In genomic region chrX:119672252-119672825, GRCh38 we compare ENCODE assay signal across 10 cellular contexts. TPM values are rescaled to one million over a fixed set of nuclear protein-coding genes. Genes with fewer than 3 reads are reported as not detected.
A peak's percentile ranks its signal among the peaks of the same experiment; 100 is the strongest.
DNase-seq lines count a peak whose midpoint lies in the region; ATAC-seq, FAIRE-seq and TF ChIP-seq lines count a peak whose summit lies in the region.
"Had no signal": no experiment of that assay in that cellular context is flagged by ENCODE, and none has a peak within 500 bp of the region (broad histone marks: within the 10 kb centered on the region; RNA-seq: fewer than 3 reads in every experiment).

No MANE protein-coding gene starts in this region.

- H3K4me2 ChIP-seq in HepG2 (ENCODE audit: low read depth, low read length) = no peak overlapping the region

- no peak overlapping the region for H3K9ac ChIP-seq in HepG2 (ENCODE audit: insufficient read depth, low read depth, low read length)

- H3K4me3 Mint-ChIP-seq in Calu3 (ENCODE audit: low read depth, unreplicated experiment) = no peak overlapping the region

- BruUV-seq in Calu3 (replicated peaks; lab: Mats Ljungman, UMichigan) (no TSS peak), HepG2 (replicated peaks; lab: Mats Ljungman, UMichigan) (no TSS peak)

- H3K27ac ChIP-seq in HepG2 (ENCODE audit: extremely low read length, insufficient read depth, low read length) = no peak overlapping the region
- H3K27ac ChIP-seq in effector memory CD4-positive, alpha-beta T cell (ENCODE audit: insufficient read depth, low read length, poor library complexity, severe bottlenecking) = no peak overlapping the region

- H3K79me2 ChIP-seq in HepG2 (ENCODE audit: insufficient read depth, low read length) = no peaks in the 10 kb centered on the region

- H3K4me3 ChIP-seq in HepG2 (replicated peaks in 1 of 3; ENCODE audit: insufficient read depth in 1 of 3, low read depth in 2 of 3, low read length in 3 of 3) = no peak overlapping the region
- H3K4me3 ChIP-seq in effector memory CD4-positive, alpha-beta T cell (ENCODE audit: insufficient read depth, low read depth, low read length, poor library complexity, severe bottlenecking) = no peak overlapping the region

- H2AFZ ChIP-seq in HepG2 (ENCODE audit: low read length) = no peak overlapping the region

- no peak for TF ChIP-seq POLR2A in HepG2 (IDR thresholded peaks at IDR 0.05; ENCODE audit: insufficient read depth in 1 of 2, low read depth in 2 of 2, low read length in 2 of 2)

- H3K9me3 ChIP-seq in HepG2 (ENCODE audit: low read length) = no peaks in the 10 kb centered on the region
- H3K9me3 ChIP-seq in effector memory CD4-positive, alpha-beta T cell (ENCODE audit: control insufficient read depth, low read length) = no peaks in the 10 kb centered on the region

- TF ChIP-seq EP300 in HepG2 (IDR thresholded peaks at IDR 0.05; ENCODE audit: low read depth in 2 of 2, low read length in 2 of 2) (no peak), HepG2 (CRISPR knock-in tag; IDR thresholded peaks at IDR 0.05; ENCODE audit: borderline replicate concordance) (no peak)

- FAIRE-seq in HepG2 (lab: Jason Lieb, UNC) = peak; percentile 67

- POLR2A ChIA-PET in HepG2 (lab: Yijun Ruan, JAX) = no interaction called here

- peak; percentile 42 for ATAC-seq in SK-N-SH treated with all-trans-retinoic acid at 6 μM for 48 hours
- no peak for ATAC-seq in HepG2
- no peak for ATAC-seq in HG03460 (IDR thresholded peaks at IDR 0.05; ENCODE audit: unreplicated experiment)

- intact Hi-C loops in Calu3 (cut with micrococcal nuclease; ENCODE audit: unreplicated experiment) (no loop called here), HepG2 (cut with micrococcal nuclease; ENCODE audit: unreplicated experiment) (no loop called here)

- TF ChIP-seq CTCF in Calu3 (IDR thresholded peaks at IDR 0.05; ENCODE audit: unreplicated experiment) (no peak), HepG2 (CRISPR knock-in tag; IDR thresholded peaks at IDR 0.05) (no peak)

- H3K4me1 Mint-ChIP-seq in Calu3 (ENCODE audit: low read depth, unreplicated experiment) = peaks cover 10% of the 10 kb centered on the region

- H3K27ac Mint-ChIP-seq in Calu3 (ENCODE audit: unreplicated experiment) = no peak overlapping the region

- no peaks in the 10 kb centered on the region for H3K9me3 Mint-ChIP-seq in Calu3 (ENCODE audit: low read depth, unreplicated experiment)

- H3K27me3 ChIP-seq in HepG2 (ENCODE audit: control insufficient read depth in 1 of 2, insufficient read depth in 2 of 2, low read length in 2 of 2) = no peaks in the 10 kb centered on the region
- H3K27me3 ChIP-seq in effector memory CD4-positive, alpha-beta T cell (replicated peaks; ENCODE audit: control insufficient read depth, insufficient read depth, low read length, poor library complexity, severe bottlenecking) = no peaks in the 10 kb centered on the region

- 73% methylated on average over 2 of the region's 2 CpGs for WGBS in HepG2 (ENCODE audit: low lambda C conversion rate)

- H3K36me3 Mint-ChIP-seq in Calu3 (ENCODE audit: insufficient read depth, unreplicated experiment) = no peaks in the 10 kb centered on the region

- 0 out of 5 replicates have a peak, but pooled peaks cover 0 to 7% of the 10 kb centered on the region in 2 experiments for H3K36me3 ChIP-seq in HepG2 (replicated peaks in 1 of 2; ENCODE audit: control insufficient read depth in 1 of 2, insufficient read depth in 2 of 2, low read length in 2 of 2)
- peaks cover 28% of the 10 kb centered on the region for H3K36me3 ChIP-seq in effector memory CD4-positive, alpha-beta T cell (ENCODE audit: control insufficient read depth, insufficient read depth, low read length)

- in situ Hi-C loops in HepG2 (cut with HindIII; ENCODE audit: extremely low pct_ligation_motif_present, low pct_unique_long_range_greater_than_20kb) = no loop called here

- CTCF ChIA-PET in Calu3 (lab: Charles Lee) = interaction anchor here (0.6 to 1.1 kb wide), 3 partner anchors 13 to 82 kb away, joined by 3 to 4 read pairs (median 3); no protein-coding TSS in a partner anchor
- CTCF ChIA-PET in HepG2 (lab: Yijun Ruan, JAX; ENCODE audit: low intra/inter-chr PET ratio, low total read pairs) = no interaction called here

- DNase-seq in Calu3 = peak; percentile 19
- DNase-seq in NCI-H1694 (lab: John Stamatoyannopoulos, UW) = peak; percentile 64
- DNase-seq in HepG2 (ENCODE audit: low spot score) = peak; percentile 67
- no peak for DNase-seq in activated CD4-positive, alpha-beta T cell treated with anti-CD3 and anti-CD28 coated beads for 4 hours
- no peak for DNase-seq in activated naive CD4-positive, alpha-beta T cell (lab: John Stamatoyannopoulos, UW)
- no peak for DNase-seq in effector memory CD4-positive, alpha-beta T cell
- DNase-seq: HCEC 1CT, T-helper 1 cell had no signal

- peaks cover 35% of the 10 kb centered on the region for H3K4me1 ChIP-seq in HepG2 (ENCODE audit: insufficient read depth, low read length)
- H3K4me1 ChIP-seq in effector memory CD4-positive, alpha-beta T cell (ENCODE audit: control insufficient read depth, insufficient read depth, low read length, poor library complexity, severe bottlenecking) = peaks cover 33% of the 10 kb centered on the region

- no peaks in the 10 kb centered on the region for H3K27me3 Mint-ChIP-seq in Calu3 (ENCODE audit: unreplicated experiment)

- H4K20me1 ChIP-seq in HepG2 (ENCODE audit: insufficient read depth, low read length) = no peaks in the 10 kb centered on the region

- no peak for TF ChIP-seq RAD21 in HepG2 (CRISPR knock-in tag; IDR thresholded peaks at IDR 0.05)

TF ChIP-seq in SK-N-SH treated with all-trans-retinoic acid at 6 μM for 48 hours, 23 proteins besides CTCF, POLR2A, EP300 and RAD21 (continues in another document):
- no peak for TF ChIP-seq TCF4 (CRISPR knock-in tag; IDR thresholded peaks at IDR 0.05; ENCODE audit: borderline replicate concordance)
- TF ChIP-seq RARB (CRISPR knock-in tag; IDR thresholded peaks at IDR 0.05) = no peak
- TF ChIP-seq OSR1 (CRISPR knock-in tag; IDR thresholded peaks at IDR 0.05) = no peak
- 0 out of 2 replicates have a peak, but pooled peaks have one; percentile 3 for TF ChIP-seq SNAI2 (CRISPR knock-in tag; IDR thresholded peaks at IDR 0.05)

TF ChIP-seq in HepG2, 621 proteins besides CTCF, POLR2A, EP300 and RAD21 (continues in another document):
- TF ChIP-seq TCF12 (IDR thresholded peaks at IDR 0.05) (no peak), TCF12 (CRISPR knock-in tag; IDR thresholded peaks at IDR 0.05) (no peak), ZNF441 (CRISPR knock-in tag; IDR thresholded peaks at IDR 0.05; ENCODE audit: borderline replicate concordance) (no peak), POLR2AphosphoS5 (IDR thresholded peaks at IDR 0.05; ENCODE audit: low read depth, low read length) (no peak), NFKB2 (CRISPR knock-in tag; IDR thresholded peaks at IDR 0.05; ENCODE audit: borderline replicate concordance) (no peak), ZNF567 (CRISPR knock-in tag; IDR thresholded peaks at IDR 0.05; ENCODE audit: borderline replicate concordance) (no peak), SALL1 (CRISPR knock-in tag; IDR thresholded peaks at IDR 0.05) (no peak), NRL (CRISPR knock-in tag; IDR thresholded peaks at IDR 0.05; ENCODE audit: borderline replicate concordance) (no peak), POLR2G (IDR thresholded peaks at IDR 0.05; ENCODE audit: low read depth, low read length) (no peak), RFXANK (CRISPR knock-in tag; IDR thresholded peaks at IDR 0.05) (no peak)

RNA-seq across cellular contexts. Expression of gene SEPTIN6, which starts 20.6 kb away (rescaled TPM):
- total RNA-seq in Calu3 (2022) (7.7 and 8.5 TPM in 2 replicates), HepG2 (2016; rRNA removed; fragmentation: Illumina TruSeq; extraction: Trizol) (21.7 and 34.1 TPM in 2 replicates)
- 4.2 and 4.3 TPM in 2 replicates for total RNA-seq in HepG2 (2016; cell fraction: cytosol; rRNA removed; fragmentation: Illumina TruSeq; extraction: Trizol; ENCODE audit: low read depth)
- 22.6 and 30.6 TPM in 2 replicates for total RNA-seq in HepG2 (2016; cell fraction: insoluble cytoplasmic fraction; rRNA removed; fragmentation: Illumina TruSeq; extraction: Trizol)
- 11.6 and 11.9 TPM in 2 replicates for total RNA-seq in HepG2 (2016; cell fraction: membrane; rRNA removed; fragmentation: Illumina TruSeq; extraction: Trizol)
- 13.4 and 14.5 TPM in 2 replicates for total RNA-seq in HepG2 (2016; cell fraction: nucleus; rRNA removed; fragmentation: Illumina TruSeq; extraction: Trizol)
- polyA plus RNA-seq in HepG2 (2011; rRNA removed) = 35.9 and 38.3 TPM in 2 replicates
- polyA plus RNA-seq in HepG2 (2011; cell fraction: cytosol; rRNA removed) = 35.8 and 37.3 TPM in 2 replicates
- polyA plus RNA-seq in HepG2 (2011; cell fraction: nucleus; rRNA removed) = 20.9 and 22.6 TPM in 2 replicates
- 17.4 and 20.8 TPM in 2 replicates for polyA plus RNA-seq in HepG2 (2012)
- polyA plus RNA-seq in HepG2 (2016; cell fraction: cytosol; fragmentation: Illumina TruSeq; extraction: Trizol; ENCODE audit: low read depth) = 4.8 and 6.3 TPM in 2 replicates
- polyA plus RNA-seq in HepG2 (2016; cell fraction: insoluble cytoplasmic fraction; fragmentation: Illumina TruSeq; extraction: Trizol; ENCODE audit: low read depth) = 33.9 and 37.2 TPM in 2 replicates
- polyA plus RNA-seq in HepG2 (2016; cell fraction: membrane; fragmentation: Illumina TruSeq; extraction: Trizol; ENCODE audit: low read depth) = 11.2 and 12.4 TPM in 2 replicates
- polyA plus RNA-seq in HepG2 (2016; cell fraction: nucleus; fragmentation: Illumina TruSeq; extraction: Trizol; ENCODE audit: insufficient read depth, low read depth) = 25.4 and 30.7 TPM in 2 replicates
- 52.2 and 78.0 TPM in 2 replicates for polyA minus RNA-seq in HepG2 (2011; rRNA and poly(A)+ RNA removed; ENCODE audit: low replicate concordance)
- polyA minus RNA-seq in HepG2 (2011; cell fraction: cytosol; rRNA and poly(A)+ RNA removed) = 24.4 and 30.2 TPM in 2 replicates
- polyA minus RNA-seq in HepG2 (2011; cell fraction: nucleus; rRNA and poly(A)+ RNA removed) = 10.7 and 23.0 TPM in 2 replicates

Comparison
In these comparisons a context has a peak if more than half of its experiments do, and no peak if none do; other contexts are left out.
1. DNase-seq: peak in Calu3 (single experiment), NCI-H1694 (single experiment) and HepG2 (single experiment); none in activated CD4-positive, alpha-beta T cell treated with anti-CD3 and anti-CD28 coated beads for 4 hours (0 of 2), activated naive CD4-positive, alpha-beta T cell (0 of 4) and effector memory CD4-positive, alpha-beta T cell (0 of 3).